ENCODE assay signal across 23 cellular contexts in genomic region chr4:57910151-57910550, GRCh38.
"Had no signal": no experiment of that assay in that cellular context is flagged by ENCODE, and none has a peak within 500 bp of the region (broad histone marks: within the 10 kb centered on the region; RNA-seq: fewer than 3 reads in every experiment).

No MANE protein-coding gene starts in this region.

- H3K4me3 ChIP-seq: colonic mucosa, coronary artery, dorsolateral prefrontal cortex, esophagus muscularis mucosa, esophagus squamous epithelium, gastrocnemius medialis, gastroesophageal sphincter, heart left ventricle, heart right ventricle had no signal

- H3K4me1 ChIP-seq: colonic mucosa, esophagus muscularis mucosa, esophagus squamous epithelium, foreskin keratinocyte, gastrocnemius medialis, gastroesophageal sphincter, heart left ventricle, heart right ventricle had no signal

- H3K27ac ChIP-seq: colonic mucosa, coronary artery, dorsolateral prefrontal cortex, epithelial cell of prostate, esophagus muscularis mucosa, esophagus squamous epithelium, foreskin keratinocyte, gastrocnemius medialis, gastroesophageal sphincter, heart left ventricle, heart right ventricle had no signal

- DNase-seq: colonic mucosa; cortex of kidney; dermis blood vessel endothelial cell; dorsolateral prefrontal cortex; effector CD4-positive, alpha-beta T cell; effector CD8-positive, alpha-beta T cell; effector memory CD4-positive, alpha-beta T cell; effector memory CD8-positive, alpha-beta T cell; endodermal cell; erythroblast; esophagus squamous epithelium; foreskin fibroblast; foreskin keratinocyte; foreskin melanocyte; gastrocnemius medialis; glutamatergic neuron; head of caudate nucleus; heart left ventricle; heart right ventricle had no signal

- H3K36me3 ChIP-seq: colonic mucosa, esophagus muscularis mucosa, esophagus squamous epithelium, gastrocnemius medialis, gastroesophageal sphincter, heart left ventricle, heart right ventricle had no signal

- H3K9me3 ChIP-seq: colonic mucosa, esophagus muscularis mucosa, esophagus squamous epithelium, gastrocnemius medialis, gastroesophageal sphincter, heart left ventricle, heart right ventricle had no signal

- H3K27me3 ChIP-seq: colonic mucosa, dorsolateral prefrontal cortex, esophagus muscularis mucosa, esophagus squamous epithelium, foreskin keratinocyte, gastrocnemius medialis, gastroesophageal sphincter, heart left ventricle, heart right ventricle had no signal
